10 cellular contexts compared by ENCODE assay signal in the genomic region with DNA sequence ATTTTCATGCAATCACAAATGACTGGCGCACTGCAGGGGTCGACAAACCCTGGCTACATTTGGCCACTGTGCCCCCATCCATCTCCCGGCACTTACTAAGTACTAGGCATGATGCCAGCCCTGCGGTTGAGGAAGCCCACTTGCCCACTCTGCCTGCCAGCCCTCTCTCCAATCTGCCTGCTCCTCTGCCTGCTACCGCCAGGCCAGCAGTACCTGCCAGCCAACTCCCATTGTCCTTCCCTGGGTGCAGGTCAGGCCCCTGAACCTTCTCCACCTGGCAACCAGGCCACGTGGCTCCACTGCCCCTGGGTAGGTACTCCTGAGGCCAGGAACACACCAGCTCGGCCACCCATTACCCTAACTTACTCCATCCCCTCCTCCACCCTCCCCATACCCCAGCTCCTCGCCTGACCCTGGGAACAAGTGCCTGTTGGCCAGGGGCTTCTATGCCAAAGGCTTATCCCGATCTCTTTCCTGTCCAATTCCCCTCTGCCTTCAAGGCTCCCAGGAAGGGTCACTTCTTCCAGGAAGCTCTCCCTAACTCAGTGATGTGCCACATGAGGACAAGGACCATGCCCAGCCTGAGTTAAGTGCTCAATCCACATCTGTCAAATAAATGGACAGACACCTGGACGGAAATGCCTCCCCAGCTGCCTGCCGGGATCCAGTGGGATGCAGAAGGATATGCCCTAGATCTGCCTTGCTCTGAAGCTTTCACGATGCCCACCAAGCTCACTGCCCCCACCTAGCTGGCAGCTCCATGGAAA. TPM values are rescaled to one million over a fixed set of nuclear protein-coding genes. Genes with fewer than 3 reads are reported as not detected.
DNase-seq lines count a peak whose midpoint lies in the region; ATAC-seq and TF ChIP-seq lines count a peak whose summit lies in the region.
"Had no signal": no experiment of that assay in that cellular context is flagged by ENCODE, and none has a peak within 500 bp of the region (broad histone marks: within the 10 kb centered on the region; RNA-seq: fewer than 3 reads in every experiment).

No MANE protein-coding gene starts in this region.

- no peaks in the 10 kb centered on the region for H3K27me3 Mint-ChIP-seq in activated CD4-positive, alpha-beta memory T cell treated with anti-CD3 and anti-CD28 coated beads, Interleukin-2, amount 10 ng/mL, durations not matched to agents 7 days and 5 days

- peaks cover 88% of the 10 kb centered on the region for H3K4me1 Mint-ChIP-seq in activated CD4-positive, alpha-beta memory T cell treated with anti-CD3 and anti-CD28 coated beads, Interleukin-2, amount 10 ng/mL, durations not matched to agents 7 days and 5 days

- TF ChIP-seq CTCF in stomach (IDR thresholded peaks at IDR 0.05), result no peak

- ATAC-seq in right cardiac atrium, result no peak
- ATAC-seq in GM21576 (IDR thresholded peaks at IDR 0.05; ENCODE audit: unreplicated experiment), result no peak
- ATAC-seq in HG02870 (IDR thresholded peaks at IDR 0.05; ENCODE audit: unreplicated experiment), result no peak

- H3K4me1 ChIP-seq in right cardiac atrium (ENCODE audit: control insufficient read depth, insufficient read depth, low read length) (peaks cover 57% of the 10 kb centered on the region), stomach (peaks cover 95 to 100% (median 99%) of the 10 kb centered on the region in 4 donors)

- CTCF ChIA-PET in activated CD4-positive, alpha-beta memory T cell treated with anti-CD3 and anti-CD28 coated beads, Interleukin-2, amount 10 ng/mL, durations not matched to agents 7 days and 5 days (lab: Charles Lee), result interaction anchor here (2.8 to 15.1 kb wide), 2 partner anchors 19 to 57 kb away, joined by 9 to 178 read pairs; no protein-coding TSS in a partner anchor

- DNase-seq in activated CD4-positive, CD25-positive, alpha-beta regulatory T cell treated with anti-CD3 and anti-CD28 coated beads, Interleukin-2, amount 50 U/mL, for 72 hours, result peak; percentile 29
- no peak for DNase-seq in activated CD4-positive, CD25-positive, alpha-beta regulatory T cell (lab: John Stamatoyannopoulos, UW)
- DNase-seq in activated CD4-positive, alpha-beta memory T cell treated with anti-CD3 and anti-CD28 coated beads, Interleukin-2, amount 10 ng/mL, durations not matched to agents 7 days and 5 days, result no peak
- DNase-seq in right cardiac atrium (no peak), stomach (no peak), GOT3 (lab: John Stamatoyannopoulos, UW) (no peak)
- DNase-seq: cortex of kidney had no signal

- 64% methylated on average over 12 of the region's 12 CpGs for WGBS in right cardiac atrium
- WGBS in stomach, 5 donors, result 38 to 48% (median 43%) methylated on average over 11 to 12 of the region's 12 CpGs

- intact Hi-C loops in right cardiac atrium (cut with DNase I), result no loop called here
- intact Hi-C loops in stomach (cut with DNase I; ENCODE audit: low total_unique reads), result no loop called here

- H3K36me3 ChIP-seq in stomach, result no peaks in the 10 kb centered on the region

- H3K9me3 ChIP-seq in right cardiac atrium (ENCODE audit: control insufficient read depth, low read length) (no peaks in the 10 kb centered on the region), stomach (no peaks in the 10 kb centered on the region)
- H3K9me3 ChIP-seq: SJSA1 had no signal

- no peaks in the 10 kb centered on the region for H3K27me3 ChIP-seq in right cardiac atrium (ENCODE audit: control insufficient read depth, insufficient read depth)
- H3K27me3 ChIP-seq in stomach, result no peaks in the 10 kb centered on the region
- H3K27me3 ChIP-seq: SJSA1 had no signal

- no peak overlapping the region for H3K4me3 ChIP-seq in right cardiac atrium (ENCODE audit: low read length)
- peak overlapping the region; percentile 8 to 91 (median 90) for H3K4me3 ChIP-seq in stomach
- H3K4me3 ChIP-seq: SJSA1 had no signal

- no peak for TF ChIP-seq EP300 in stomach (IDR thresholded peaks at IDR 0.05)

- H3K4me3 Mint-ChIP-seq in activated CD4-positive, alpha-beta memory T cell treated with anti-CD3 and anti-CD28 coated beads, Interleukin-2, amount 10 ng/mL, durations not matched to agents 7 days and 5 days, result peak overlapping the region; percentile 49

- H3K27ac ChIP-seq in right cardiac atrium (ENCODE audit: low read length), result peak overlapping the region; percentile 85
- peak overlapping the region; percentile 71 to 99 (median 94) for H3K27ac ChIP-seq in stomach
- H3K27ac ChIP-seq: SJSA1 had no signal

- H3K27ac Mint-ChIP-seq in activated CD4-positive, alpha-beta memory T cell treated with anti-CD3 and anti-CD28 coated beads, Interleukin-2, amount 10 ng/mL, durations not matched to agents 7 days and 5 days, result peak overlapping the region; percentile 69

- POLR2A ChIA-PET in activated CD4-positive, alpha-beta memory T cell treated with anti-CD3 and anti-CD28 coated beads, Interleukin-2, amount 10 ng/mL, durations not matched to agents 7 days and 5 days (lab: Charles Lee), result interaction anchor here (2.4 to 15.3 kb wide), 2 partner anchors 33 to 52 kb away, joined by 8 to 465 read pairs; no protein-coding TSS in a partner anchor

- no peak for TF ChIP-seq POLR2A in stomach (IDR thresholded peaks at IDR 0.05)

- peaks cover 55% of the 10 kb centered on the region for H3K36me3 Mint-ChIP-seq in activated CD4-positive, alpha-beta memory T cell treated with anti-CD3 and anti-CD28 coated beads, Interleukin-2, amount 10 ng/mL, durations not matched to agents 7 days and 5 days (ENCODE audit: low read depth)

- no peaks in the 10 kb centered on the region for H3K9me3 Mint-ChIP-seq in activated CD4-positive, alpha-beta memory T cell treated with anti-CD3 and anti-CD28 coated beads, Interleukin-2, amount 10 ng/mL, durations not matched to agents 7 days and 5 days

RNA-seq across cellular contexts. Expression of a gene that starts 6.6 kb away (rescaled TPM):
- 100 to 1,000 TPM; 212 to 218 TPM for total RNA-seq in activated CD4-positive, alpha-beta memory T cell treated with anti-CD3 and anti-CD28 coated beads, Interleukin-2, amount 10 ng/mL, durations not matched to agents 7 days and 5 days
- total RNA-seq in right cardiac atrium, result 10 to 100 TPM; 23.1 to 35.1 (median 31.6) TPM
- polyA plus RNA-seq in right cardiac atrium, result 12.7 TPM
- total RNA-seq in stomach, result 100 to 1,000 TPM in 2 of 5 donors, 10 to 100 TPM in 3; 26.3 to 406 (median 83.4) TPM
- polyA plus RNA-seq in stomach, result 100 to 1,000 TPM in 1 of 3 donors, 10 to 100 TPM in 2; 24.4 to 118 (median 38.5) TPM

RNA-seq across cellular contexts. Expression of a gene that starts 36.5 kb away (rescaled TPM):
- 10 to 100 TPM; 48.2 TPM for total RNA-seq in activated CD4-positive, alpha-beta memory T cell treated with anti-CD3 and anti-CD28 coated beads, Interleukin-2, amount 10 ng/mL, durations not matched to agents 7 days and 5 days
- total RNA-seq in right cardiac atrium (10 to 100 TPM; 13.6 to 20.0 (median 16.0) TPM), stomach (10 to 100 TPM in 4 of 5 donors, 1 to 10 TPM in 1; 1.7 to 98.2 (median 55.4) TPM)
- polyA plus RNA-seq in right cardiac atrium (16.4 TPM), stomach (10 to 100 TPM; 27.0 to 38.0 (median 32.5) TPM)

RNA-seq across cellular contexts. Expression of a gene that starts 43.6 kb away (rescaled TPM):
- 1 to 10 TPM; 1.5 to 1.9 TPM for total RNA-seq in activated CD4-positive, alpha-beta memory T cell treated with anti-CD3 and anti-CD28 coated beads, Interleukin-2, amount 10 ng/mL, durations not matched to agents 7 days and 5 days
- 1 to 10 TPM in 1 of 4 donors, under 1 TPM in 1, not detected in 2; 0.29 to 1.3 TPM for total RNA-seq in right cardiac atrium
- 0.29 TPM for polyA plus RNA-seq in right cardiac atrium
- total RNA-seq in stomach, result 10 to 100 TPM in 3 of 5 donors, under 1 TPM in 1, not detected in 1; 0.55 to 98.0 (median 19.1) TPM
- polyA plus RNA-seq in stomach, result 1 to 10 TPM in 2 of 3 donors, under 1 TPM in 1; 0.50 to 3.3 (median 2.3) TPM

RNA-seq across cellular contexts. Expression of a gene that starts 57.3 kb away (rescaled TPM):
- 10 to 100 TPM; 19.4 to 21.5 TPM for total RNA-seq in activated CD4-positive, alpha-beta memory T cell treated with anti-CD3 and anti-CD28 coated beads, Interleukin-2, amount 10 ng/mL, durations not matched to agents 7 days and 5 days
- total RNA-seq in right cardiac atrium (10 to 100 TPM; 26.3 to 36.7 (median 32.3) TPM), stomach (10 to 100 TPM in 3 of 5 donors, 1 to 10 TPM in 2; 3.7 to 33.6 (median 14.5) TPM)
- polyA plus RNA-seq in right cardiac atrium (24.3 TPM), stomach (10 to 100 TPM; 10.5 to 14.2 (median 11.8) TPM)
